27 cellular contexts compared by ENCODE assay signal in the genomic region with DNA sequence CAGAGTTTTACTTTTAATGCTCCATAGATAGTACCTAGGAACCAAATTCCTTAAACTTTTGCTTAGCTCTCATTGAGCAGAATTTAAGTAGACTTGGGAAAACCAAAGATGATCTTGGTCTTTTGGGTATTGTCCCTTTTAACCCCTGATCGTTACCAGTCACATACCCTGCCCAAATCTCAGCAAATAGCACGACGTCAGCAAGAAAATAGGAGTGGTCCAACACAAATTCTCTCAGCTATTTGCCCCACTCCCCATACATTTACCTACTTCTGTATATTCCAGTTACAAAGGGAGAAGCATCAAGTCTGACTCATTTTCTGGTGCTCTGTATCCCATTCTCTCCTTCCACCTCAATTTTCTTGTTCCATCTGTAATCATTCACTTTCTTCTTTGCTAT.
"Had no signal": no experiment of that assay in that cellular context is flagged by ENCODE, and none has a peak within 500 bp of the region (broad histone marks: within the 10 kb centered on the region; RNA-seq: fewer than 3 reads in every experiment).

No MANE protein-coding gene starts in this region.

- H3K36me3 ChIP-seq: stomach, suprapubic skin, thoracic aorta, thyroid gland, tibial artery, tibial nerve, transverse colon, upper lobe of left lung, upper lobe of right lung, uterus, vagina had no signal

- H3K4me3 ChIP-seq: stomach, suprapubic skin, testis, thoracic aorta, thyroid gland, tibial artery, tibial nerve, transverse colon, upper lobe of left lung, upper lobe of right lung, uterus, vagina had no signal

- H3K4me1 ChIP-seq: stomach, suprapubic skin, testis, thyroid gland, tibial artery, tibial nerve, transverse colon, upper lobe of left lung, upper lobe of right lung, uterus, vagina had no signal

- DNase-seq: stimulated activated CD4-positive, alpha-beta T cell treated with anti-CD3 and anti-CD28 coated beads, Interleukin-2, amount 100 ng/mL, for 48 hours; stimulated activated CD4-positive, alpha-beta T cell treated with anti-CD3 and anti-CD28 coated beads, Interleukin-4, amount 100 ng/mL, for 1 hour; stimulated activated CD4-positive, alpha-beta T cell treated with anti-CD3 and anti-CD28 coated beads, Interleukin-4, amount 100 ng/mL, for 24 hours; stimulated activated CD4-positive, alpha-beta T cell treated with anti-CD3 and anti-CD28 coated beads, Interleukin-4, amount 100 ng/mL, for 4 hours; stimulated activated CD8-positive, alpha-beta memory T cell treated with anti-CD3 and anti-CD28 coated beads, Interleukin-4, amount 100 ng/mL, for 48 hours; stimulated activated naive B cell treated with anti-CD40 and anti-IgM and Interleukin-4, amounts not matched to agents 10 μg/mL and 1 μg/mL and 100 μg/mL, for 72 hours; stimulated activated naive CD4-positive, alpha-beta T cell; stimulated activated naive CD4-positive, alpha-beta T cell treated with Interleukin-2 at 50 U/mL for 16 hours; stimulated activated naive CD8-positive, alpha-beta T cell treated with anti-CD3 and anti-CD28 coated beads, Interleukin-15, amount 100 ng/mL, for 72 hours; stimulated activated naive CD8-positive, alpha-beta T cell treated with anti-CD3 and anti-CD28 coated beads, Interleukin-15, Interleukin-2, amounts not matched to agents 100 U/mL and 50 U/mL, for 24 hours; stomach; substantia nigra; testis; thyroid gland; tibial artery; transverse colon; trophoblast cell; upper lobe of left lung; upper lobe of right lung; uterus had no signal

- H3K27me3 ChIP-seq: stomach, suprapubic skin, testis, thyroid gland, tibial artery, tibial nerve, transverse colon, upper lobe of left lung, upper lobe of right lung, uterus, vagina had no signal

- H3K27ac ChIP-seq: stomach, suprapubic skin, testis, thoracic aorta, thyroid gland, tibial artery, tibial nerve, transverse colon, upper lobe of left lung, upper lobe of right lung, uterus, vagina had no signal

- FAIRE-seq: urothelium cell line had no signal

- ATAC-seq: stimulated activated effector memory CD8-positive, alpha-beta T cell treated with anti-CD3 and anti-CD28 coated beads, Interleukin-12 subunit alpha, Interleukin-12 subunit beta, amount 100 ng/mL, for 72 hours; stimulated activated memory B cell treated with anti-CD40 and anti-IgM and Interleukin-4, amounts not matched to agents 10 μg/mL and 1 μg/mL and 100 μg/mL, for 72 hours; stimulated activated naive B cell treated with anti-CD40 and anti-IgM and Interleukin-4, amounts not matched to agents 10 μg/mL and 1 μg/mL and 100 μg/mL, for 72 hours; stimulated activated naive CD8-positive, alpha-beta T cell treated with anti-CD3 and anti-CD28 coated beads, Interleukin-15, amount 100 ng/mL, for 72 hours; stimulated activated naive CD8-positive, alpha-beta T cell treated with anti-CD3 and anti-CD28 coated beads, Interleukin-15, Interleukin-2, amounts not matched to agents 100 U/mL and 50 U/mL, for 24 hours; upper lobe of right lung had no signal

- H3K9me3 ChIP-seq: suprapubic skin, testis, thyroid gland, transverse colon, upper lobe of right lung, uterus, vagina had no signal
